Comparison of ENCODE assay signal across 19 cellular contexts in genomic region chr1:175250027-175250426, GRCh38. TPM values are rescaled to one million over a fixed set of nuclear protein-coding genes. Genes with fewer than 3 reads are reported as not detected.
DNase-seq lines count a peak whose midpoint lies in the region; ATAC-seq and TF ChIP-seq lines count a peak whose summit lies in the region.
"Had no signal": no experiment of that assay in that cellular context is flagged by ENCODE, and none has a peak within 500 bp of the region (broad histone marks: within the 10 kb centered on the region; RNA-seq: fewer than 3 reads in every experiment).

No MANE protein-coding gene starts in this region.

- H3K36me3 Mint-ChIP-seq in immature natural killer cell = no peaks in the 10 kb centered on the region
- H3K36me3 Mint-ChIP-seq in Caco-2 (ENCODE audit: insufficient read depth, unreplicated experiment) = no peaks in the 10 kb centered on the region

- CTCF ChIA-PET in Caco-2 (lab: Charles Lee) = no interaction called here
- CTCF ChIA-PET in A673 (lab: Charles Lee) = no interaction called here

- H3K4me1 ChIP-seq in psoas muscle (no peaks in the 10 kb centered on the region), Caco-2 (peaks cover 22% of the 10 kb centered on the region), A673 (ENCODE audit: insufficient read depth, low read length, poor library complexity, severe bottlenecking) (no peaks in the 10 kb centered on the region)
- H3K4me1 ChIP-seq: BLaER1 treated with 17β-estradiol and CSF1 and Interleukin-3, amounts not matched to agents 10 nM and 100 nM had no signal

- ATAC-seq in Right ventricle myocardium superior (ENCODE audit: poor library complexity) = peak; percentile 74
- ATAC-seq in psoas muscle = peak in 3 of 4 donors; percentile 37 to 70 (median 66)
- ATAC-seq: GM23338 had no signal

- H3K4me3 ChIP-seq in psoas muscle (no peak overlapping the region), Caco-2 (ENCODE audit: low read depth, low read length) (no peak overlapping the region), A673 (ENCODE audit: low read depth, low read length, poor library complexity, severe bottlenecking) (no peak overlapping the region)
- H3K4me3 ChIP-seq: BLaER1 treated with 17β-estradiol and CSF1 and Interleukin-3, amounts not matched to agents 10 nM and 100 nM; GM23338 had no signal

- H3K9me3 Mint-ChIP-seq in immature natural killer cell = peaks cover 0 to 2% (median 0%) of the 10 kb centered on the region in 6 donors
- H3K9me3 Mint-ChIP-seq in Caco-2 (ENCODE audit: unreplicated experiment) = peaks cover 33% of the 10 kb centered on the region

- peaks cover 0 to 2% (median 0%) of the 10 kb centered on the region in 3 donors for H3K27me3 Mint-ChIP-seq in immature natural killer cell (ENCODE audit: low read depth in 3 of 3)
- no peaks in the 10 kb centered on the region for H3K27me3 Mint-ChIP-seq in Caco-2 (ENCODE audit: insufficient read depth, unreplicated experiment)
- H3K27me3 Mint-ChIP-seq: CD8-positive, alpha-beta memory T cell had no signal

- DNase-seq in Right ventricle myocardium superior (no peak), cardiac septum (ENCODE audit: low spot score) (no peak), iPS-NIHi11 (ENCODE audit: low spot score) (peak; percentile 21), psoas muscle (no peak), amniotic stem cell (lab: John Stamatoyannopoulos, UW) (no peak), immature natural killer cell (no peak), Caco-2 (no peak), A673 (ENCODE audit: low spot score) (no peak)
- DNase-seq: CD8-positive, alpha-beta memory T cell; DND-41; MV-4-11; NCI-H1417 treated with DMSO at 0.1 percent for 48 hours; NCI-H2029; NCI-H2171; NCI-H446; NCI-H69; RPMI8226 had no signal

- POLR2A ChIA-PET in Caco-2 (lab: Charles Lee) (no interaction called here), A673 (lab: Charles Lee; ENCODE audit: low non-redundant PET) (no interaction called here)

- H3K27me3 ChIP-seq in psoas muscle (ENCODE audit: insufficient read depth in 3 of 3, low read length in 2 of 3) (no peaks in the 10 kb centered on the region), Caco-2 (replicated peaks; ENCODE audit: control insufficient read depth, insufficient read depth, low read length) (no peaks in the 10 kb centered on the region), A673 (replicated peaks; ENCODE audit: insufficient read depth, low read depth, low read length, poor library complexity) (no peaks in the 10 kb centered on the region)
- H3K27me3 ChIP-seq: BLaER1 treated with 17β-estradiol and CSF1 and Interleukin-3, amounts not matched to agents 10 nM and 100 nM had no signal

- no peak for TF ChIP-seq CTCF in psoas muscle (IDR thresholded peaks at IDR 0.05)
- TF ChIP-seq CTCF in Caco-2 (IDR thresholded peaks at IDR 0.05; ENCODE audit: insufficient read depth in 1 of 2, low read depth in 1 of 2, low read length in 1 of 2, severe bottlenecking in 1 of 2, unreplicated experiment in 1 of 2) = no peak
- TF ChIP-seq CTCF in A673 (conservative IDR thresholded peaks at IDR 0.05; ENCODE audit: low read depth, low read length) = no peak

- H3K4me1 Mint-ChIP-seq in immature natural killer cell (no peaks in the 10 kb centered on the region), Caco-2 (ENCODE audit: low read depth, unreplicated experiment) (peaks cover 15% of the 10 kb centered on the region)
- H3K4me1 Mint-ChIP-seq: GM23338 had no signal

- intact Hi-C loops in Right ventricle myocardium superior (cut with DNase I) (no loop called here), cardiac septum (cut with DNase I) (no loop called here), psoas muscle (cut with DNase I) (no loop called here), Caco-2 (cut with micrococcal nuclease; ENCODE audit: unreplicated experiment) (no loop called here), A673 (cut with micrococcal nuclease; ENCODE audit: unreplicated experiment) (no loop called here)

- H3K27ac ChIP-seq in psoas muscle (no peak overlapping the region), A673 (ENCODE audit: low read depth, low read length, poor library complexity, severe bottlenecking) (no peak overlapping the region)
- H3K27ac ChIP-seq: BLaER1 treated with 17β-estradiol and CSF1 and Interleukin-3, amounts not matched to agents 10 nM and 100 nM had no signal

- H3K27ac Mint-ChIP-seq in immature natural killer cell (no peak overlapping the region), Caco-2 (ENCODE audit: unreplicated experiment) (no peak overlapping the region)
- H3K27ac Mint-ChIP-seq: CD8-positive, alpha-beta memory T cell; GM23338 had no signal

- H3K4me3 Mint-ChIP-seq in immature natural killer cell (no peak overlapping the region), Caco-2 (ENCODE audit: unreplicated experiment) (no peak overlapping the region)
- H3K4me3 Mint-ChIP-seq: CD8-positive, alpha-beta memory T cell; GM23338 had no signal

- H3K9me3 ChIP-seq in psoas muscle (no peaks in the 10 kb centered on the region), Caco-2 (peaks cover 9% of the 10 kb centered on the region), A673 (ENCODE audit: low read depth, low read length, poor library complexity, severe bottlenecking) (no peaks in the 10 kb centered on the region)

- BruUV-seq in Caco-2 (replicated peaks; lab: Mats Ljungman, UMichigan) (no TSS peak), A673 (replicated peaks; lab: Mats Ljungman, UMichigan) (no TSS peak)

- H3K36me3 ChIP-seq in psoas muscle (ENCODE audit: insufficient read depth in 1 of 2, low read depth in 1 of 2) (no peaks in the 10 kb centered on the region), Caco-2 (ENCODE audit: control insufficient read depth, insufficient read depth, low read length) (no peaks in the 10 kb centered on the region), A673 (ENCODE audit: insufficient read depth, low read length, poor library complexity, severe bottlenecking) (no peaks in the 10 kb centered on the region)
- H3K36me3 ChIP-seq: BLaER1 treated with 17β-estradiol and CSF1 and Interleukin-3, amounts not matched to agents 10 nM and 100 nM had no signal

RNA-seq across cellular contexts. Expression of gene KIAA0040, which starts 57.5 kb away (rescaled TPM):
- total RNA-seq in Right ventricle myocardium superior (15.4 TPM), cardiac septum (9.7 TPM), psoas muscle (10 to 100 TPM in 3 of 4 donors, 1 to 10 TPM in 1; 6.2 to 18.4 (median 14.6) TPM), Caco-2 (2022) (18.9 and 24.9 TPM in 2 replicates), A673 (2021) (not detected in 2 replicates)
- polyA plus RNA-seq in psoas muscle (10 to 100 TPM in 1 of 3 donors, 1 to 10 TPM in 2; 5.7 to 48.0 (median 7.7) TPM), immature natural killer cell (10 to 100 TPM; 11.8 to 23.6 (median 14.0) TPM)
